8 cellular contexts compared by ENCODE assay signal in genomic region chr9:129175515-129175824, GRCh38. TPM values are rescaled to one million over a fixed set of nuclear protein-coding genes. Genes with fewer than 3 reads are reported as not detected.
DNase-seq lines count a peak whose midpoint lies in the region; ATAC-seq and TF ChIP-seq lines count a peak whose summit lies in the region.

No MANE protein-coding gene starts in this region.

- peak overlapping the region; percentile 73 for H2AFZ ChIP-seq in DND-41 (ENCODE audit: low read depth, low read length)

- H3K9me3 Mint-ChIP-seq in progenitor cell of endocrine pancreas (ENCODE audit: low read depth) = no peaks in the 10 kb centered on the region

- no peak for ATAC-seq in DND-41 (ENCODE audit: insufficient read depth, low read depth)
- ATAC-seq in RWPE2 (ENCODE audit: low read depth) = no peak
- no peak for ATAC-seq in GM21619 (IDR thresholded peaks at IDR 0.05; ENCODE audit: unreplicated experiment)
- ATAC-seq in GM19463 (IDR thresholded peaks at IDR 0.05; ENCODE audit: unreplicated experiment) = no peak
- no peak for ATAC-seq in GM19395 (IDR thresholded peaks at IDR 0.05; ENCODE audit: unreplicated experiment)

- H3K4me1 ChIP-seq in DND-41 (ENCODE audit: insufficient read depth, low read length) = peaks cover 52% of the 10 kb centered on the region
- H3K4me1 ChIP-seq in RWPE2 (ENCODE audit: insufficient read depth, poor library complexity, severe bottlenecking) = peaks cover 4% of the 10 kb centered on the region
- peaks cover 24 to 43% (median 37%) of the 10 kb centered on the region in 4 donors for H3K4me1 ChIP-seq in esophagus muscularis mucosa

- peaks cover 18% of the 10 kb centered on the region for H3K4me1 Mint-ChIP-seq in progenitor cell of endocrine pancreas (ENCODE audit: low read depth)

- no peak for TF ChIP-seq POLR2A in esophagus muscularis mucosa (IDR thresholded peaks at IDR 0.05; ENCODE audit: low read depth)

- intact Hi-C loops in esophagus muscularis mucosa (cut with DNase I) = loop anchor here (2.0 kb wide), 3 partner anchors 35 to 435 kb away; no protein-coding TSS in a partner anchor

- H4K20me1 ChIP-seq in DND-41 (ENCODE audit: insufficient read depth, low read length) = 0 out of 2 replicates have a peak, but pooled peaks cover 5% of the 10 kb centered on the region

- H3K9me3 ChIP-seq in DND-41 (ENCODE audit: insufficient read depth, low read length, severe bottlenecking) (no peaks in the 10 kb centered on the region), RWPE2 (ENCODE audit: severe bottlenecking) (no peaks in the 10 kb centered on the region), esophagus muscularis mucosa (no peaks in the 10 kb centered on the region)

- H3K4me3 Mint-ChIP-seq in progenitor cell of endocrine pancreas (ENCODE audit: low read depth) = peak overlapping the region; percentile 91

- H3K27ac Mint-ChIP-seq in progenitor cell of endocrine pancreas = peak overlapping the region; percentile 96

- H3K27me3 Mint-ChIP-seq in progenitor cell of endocrine pancreas = peaks cover 18% of the 10 kb centered on the region

- TF ChIP-seq EP300 in esophagus muscularis mucosa (IDR thresholded peaks at IDR 0.05) = no peak

- H3K36me3 ChIP-seq in DND-41 (ENCODE audit: insufficient read depth, low read length) = no peaks in the 10 kb centered on the region
- no peaks in the 10 kb centered on the region for H3K36me3 ChIP-seq in RWPE2 (ENCODE audit: low read depth)
- peaks cover 0 to 5% (median 0%) of the 10 kb centered on the region in 4 donors for H3K36me3 ChIP-seq in esophagus muscularis mucosa

- H3K79me2 ChIP-seq in DND-41 (ENCODE audit: insufficient read depth, low read length) = no peaks in the 10 kb centered on the region

- peak overlapping the region; percentile 90 for H3K4me2 ChIP-seq in DND-41 (ENCODE audit: insufficient read depth, low read length)

- TF ChIP-seq CTCF in DND-41 (IDR thresholded peaks at IDR 0.05; ENCODE audit: borderline replicate concordance, extremely low read depth, low read length, poor library complexity, severe bottlenecking) (no peak), RWPE2 (IDR thresholded peaks at IDR 0.05; ENCODE audit: poor library complexity, severe bottlenecking) (no peak), esophagus muscularis mucosa (IDR thresholded peaks at IDR 0.05) (no peak), progenitor cell of endocrine pancreas (IDR thresholded peaks at IDR 0.05; ENCODE audit: unreplicated experiment) (no peak)

- peak overlapping the region; percentile 35; the same call in 1 of the 2 replicates for H3K27ac ChIP-seq in DND-41 (ENCODE audit: low read length)
- H3K27ac ChIP-seq in RWPE2 (ENCODE audit: poor library complexity, severe bottlenecking) = peak overlapping the region; percentile 95
- H3K27ac ChIP-seq in esophagus muscularis mucosa (replicated peaks in 1 of 4) = peak overlapping the region; percentile 91 to 99 (median 94)

- peak overlapping the region; percentile 65 for H3K9ac ChIP-seq in DND-41 (ENCODE audit: low read depth, low read length)

- H3K36me3 Mint-ChIP-seq in progenitor cell of endocrine pancreas (ENCODE audit: insufficient read depth) = no peaks in the 10 kb centered on the region

- H3K27me3 ChIP-seq in DND-41 (ENCODE audit: insufficient read depth, low read length, poor library complexity) (peaks cover 53% of the 10 kb centered on the region), RWPE2 (ENCODE audit: insufficient read depth, poor library complexity, severe bottlenecking) (no peaks in the 10 kb centered on the region), esophagus muscularis mucosa (no peaks in the 10 kb centered on the region)

- DNase-seq in DND-41 = no peak
- DNase-seq in RWPE2 (ENCODE audit: low spot score) = no peak
- no peak for DNase-seq in esophagus muscularis mucosa (ENCODE audit: extremely low spot score)
- no peak for DNase-seq in progenitor cell of endocrine pancreas (ENCODE audit: low spot score, unreplicated experiment)
- no peak for DNase-seq in stimulated activated CD4-positive, alpha-beta T cell treated with anti-CD3 and anti-CD28 coated beads, Interleukin-2, amount 100 ng/mL, for 24 hours

- WGBS in esophagus muscularis mucosa = 1% methylated on average over 10 of the region's 10 CpGs

- H3K4me3 ChIP-seq in DND-41 (ENCODE audit: low read depth in 1 of 2, low read length in 2 of 2) (peak overlapping the region; percentile 36 to 80; a peak in 3 of 4 replicates), RWPE2 (ENCODE audit: severe bottlenecking) (peak overlapping the region; percentile 71), esophagus muscularis mucosa (peak overlapping the region; percentile 69 to 94 (median 88))

RNA-seq across cellular contexts. Expression of gene IER5L, which starts 2.6 kb away (rescaled TPM):
- total RNA-seq in esophagus muscularis mucosa = 10 to 100 TPM in 3 of 4 donors, 1 to 10 TPM in 1; 5.0 to 24.2 (median 12.9) TPM
- total RNA-seq in progenitor cell of endocrine pancreas = 21.8 and 22.6 TPM in 2 replicates

Comparison
In these comparisons a context has a peak if more than half of its experiments do, and no peak if none do; other contexts are left out.
1. H3K27ac ChIP-seq: peak in every context shown above with its lines; median percentile 95 in RWPE2; 94 in esophagus muscularis mucosa; 35 in DND-41.